Comparison of ENCODE assay signal across 16 cellular contexts in genomic region chr16:80733366-80733901, GRCh38.
"Had no signal": no experiment of that assay in that cellular context is flagged by ENCODE, and none has a peak within 500 bp of the region (broad histone marks: within the 10 kb centered on the region; RNA-seq: fewer than 3 reads in every experiment).

No MANE protein-coding gene starts in this region.

- H3K36me3 ChIP-seq: cardiac muscle cell, right lobe of liver, tibial artery had no signal

- H3K4me1 ChIP-seq: foreskin keratinocyte, tibial artery had no signal

- H3K4me1 Mint-ChIP-seq: activated naive CD8-positive, alpha-beta T cell treated with anti-CD3 and anti-CD28 coated beads, Interleukin-2, amount 50 U/mL, for 24 hours; neural crest cell; stimulated activated naive CD8-positive, alpha-beta T cell treated with anti-CD3 and anti-CD28 coated beads, Interleukin-15, amount 100 ng/mL, for 72 hours had no signal

- H3K27me3 Mint-ChIP-seq: activated naive CD8-positive, alpha-beta T cell treated with anti-CD3 and anti-CD28 coated beads, Interleukin-2, amount 50 U/mL, for 24 hours; naive thymus-derived CD4-positive, alpha-beta T cell; stimulated activated naive CD8-positive, alpha-beta T cell treated with anti-CD3 and anti-CD28 coated beads, Interleukin-15, amount 100 ng/mL, for 72 hours had no signal

- H3K27ac ChIP-seq: cardiac muscle cell, foreskin keratinocyte, right lobe of liver, skin epidermis, tibial artery had no signal

- ATAC-seq: activated naive CD8-positive, alpha-beta T cell treated with anti-CD3 and anti-CD28 coated beads, Interleukin-2, amount 50 U/mL, for 24 hours; foreskin keratinocyte; naive thymus-derived CD4-positive, alpha-beta T cell; right lobe of liver; stimulated activated naive CD8-positive, alpha-beta T cell treated with anti-CD3 and anti-CD28 coated beads, Interleukin-15, amount 100 ng/mL, for 72 hours had no signal

- H3K27me3 ChIP-seq: cardiac muscle cell, foreskin keratinocyte, right lobe of liver, tibial artery had no signal

- DNase-seq: activated CD4-positive, alpha-beta T cell treated with anti-CD3 and anti-CD28 coated beads for 1 hour; activated CD4-positive, alpha-beta T cell treated with anti-CD3 and anti-CD28 coated beads, Interleukin-2, amount 50 U/mL, for 4 hours; activated gamma-delta T cell; activated naive CD4-positive, alpha-beta T cell treated with anti-CD3 and anti-CD28 coated beads, Interleukin-2, amount 50 U/mL, for 16 hours; activated naive CD8-positive, alpha-beta T cell treated with anti-CD3 and anti-CD28 coated beads, Interleukin-2, amount 50 U/mL, for 24 hours; naive thymus-derived CD4-positive, alpha-beta T cell; occipital lobe; right lobe of liver; stimulated activated CD4-positive, alpha-beta T cell treated with anti-CD3 and anti-CD28 coated beads, Interleukin-1b, Interleukin-23, amount 100 ng/mL, for 48 hours; stimulated activated naive CD8-positive, alpha-beta T cell treated with anti-CD3 and anti-CD28 coated beads, Interleukin-15, amount 100 ng/mL, for 72 hours; tibial artery had no signal

- H3K27ac Mint-ChIP-seq: activated naive CD8-positive, alpha-beta T cell treated with anti-CD3 and anti-CD28 coated beads, Interleukin-2, amount 50 U/mL, for 24 hours; stimulated activated naive CD8-positive, alpha-beta T cell treated with anti-CD3 and anti-CD28 coated beads, Interleukin-15, amount 100 ng/mL, for 72 hours had no signal

- H3K4me3 Mint-ChIP-seq: activated naive CD8-positive, alpha-beta T cell treated with anti-CD3 and anti-CD28 coated beads, Interleukin-2, amount 50 U/mL, for 24 hours; naive thymus-derived CD4-positive, alpha-beta T cell; neural crest cell; stimulated activated naive CD8-positive, alpha-beta T cell treated with anti-CD3 and anti-CD28 coated beads, Interleukin-15, amount 100 ng/mL, for 72 hours had no signal

- H3K4me3 ChIP-seq: cardiac muscle cell, lung, right lobe of liver, skin epidermis, tibial artery had no signal
